In the genomic region with DNA sequence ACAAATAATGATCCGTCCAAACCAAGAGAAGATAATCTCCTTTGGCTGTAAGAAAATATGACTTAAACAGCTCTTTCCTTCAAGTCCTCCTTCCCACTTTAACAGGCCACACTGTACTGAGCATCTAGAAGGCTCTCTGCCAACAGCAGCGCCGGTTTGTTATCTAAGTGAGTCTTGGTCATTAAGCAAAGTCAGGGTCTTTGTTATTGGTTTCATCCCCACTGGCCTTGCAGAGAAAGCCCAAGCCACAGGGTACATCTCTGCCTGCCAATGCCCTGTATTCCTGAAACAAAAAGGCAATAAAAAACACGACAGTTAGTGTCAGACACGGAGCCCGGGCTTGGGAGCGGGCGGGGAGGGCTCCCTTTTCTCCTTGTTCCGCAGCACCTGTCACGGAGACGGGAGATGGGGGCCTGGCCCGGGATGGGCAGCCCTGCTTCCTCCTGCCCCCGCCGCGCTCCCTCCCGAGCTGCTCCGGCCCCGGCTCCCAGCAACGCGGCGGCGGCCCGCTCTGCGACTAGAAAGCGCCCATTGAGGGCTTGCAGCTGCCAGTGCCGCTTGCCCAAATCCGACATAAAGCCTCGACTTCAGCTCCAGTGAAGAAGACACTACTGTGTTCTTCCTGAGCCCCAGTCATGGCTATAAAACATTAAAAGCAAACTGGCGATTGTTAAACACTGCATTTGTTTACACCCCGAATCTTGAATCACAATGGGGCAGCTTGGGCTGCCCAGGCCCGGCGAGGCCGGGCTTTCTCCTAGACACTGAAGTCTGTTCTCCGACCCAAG, we compare ENCODE assay signal across 13 cellular contexts. TPM values are rescaled to one million over a fixed set of nuclear protein-coding genes. Genes with fewer than 3 reads are reported as not detected.
A peak's percentile ranks its signal among the peaks of the same experiment; 100 is the strongest.
DNase-seq lines count a peak whose midpoint lies in the region; ATAC-seq, FAIRE-seq and TF ChIP-seq lines count a peak whose summit lies in the region.
"Had no signal": no experiment of that assay in that cellular context is flagged by ENCODE, and none has a peak within 500 bp of the region (broad histone marks: within the 10 kb centered on the region; RNA-seq: fewer than 3 reads in every experiment).

No MANE protein-coding gene starts in this region.

- CTCF ChIA-PET in IMR-90 (lab: Yijun Ruan, JAX), result interaction anchor here (1.0 kb wide), 1 partner anchor 11 kb away, joined by 3 read pairs; no protein-coding TSS in a partner anchor
- CTCF ChIA-PET in OCI-LY7 (lab: Charles Lee; ENCODE audit: unreplicated experiment), result no interaction called here

- H3K27me3 Mint-ChIP-seq in immature natural killer cell (ENCODE audit: low read depth in 3 of 3), result peaks cover 0 to 2% (median 0%) of the 10 kb centered on the region in 3 donors
- H3K27me3 Mint-ChIP-seq: activated naive CD4-positive, alpha-beta T cell treated with anti-CD3 and anti-CD28 coated beads, Interleukin-2, amount 50 U/mL, for 24 hours; stimulated activated memory B cell treated with anti-CD40 and anti-IgM and Interleukin-4, amounts not matched to agents 10 μg/mL and 1 μg/mL and 100 μg/mL, for 72 hours had no signal

- H3K4me3 ChIP-seq in IMR-90 (ENCODE audit: insufficient read depth, low read depth, low read length) (peak overlapping the region; percentile 23), coronary artery (peak overlapping the region; percentile 54), kidney (ENCODE audit: low read length in 2 of 2) (peak overlapping the region in 1 of 2 donors; percentile 32), OCI-LY7 (ENCODE audit: low read depth, low read length, poor library complexity, severe bottlenecking) (no peak overlapping the region)
- H3K4me3 ChIP-seq: SJSA1 had no signal

- WGBS in IMR-90 (ENCODE audit: extremely low coverage in 2 of 2, insufficient read length in 1 of 2), 2 experiments, result 26% methylated on average over 11 of the region's 34 CpGs; no CpG with 5 or more reads in 1 of the 2 experiments

- intact Hi-C loops in IMR-90 (cut with micrococcal nuclease) (no loop called here), kidney (cut with DNase I) (no loop called here), sciatic nerve (cut with DNase I) (no loop called here), OCI-LY7 (cut with micrococcal nuclease; ENCODE audit: unreplicated experiment) (no loop called here)

- H3K9me3 ChIP-seq in IMR-90 (ENCODE audit: control insufficient read depth, insufficient read depth, low read length), result no peaks in the 10 kb centered on the region
- no peaks in the 10 kb centered on the region for H3K9me3 ChIP-seq in kidney (ENCODE audit: control insufficient read depth in 1 of 2, low read length in 2 of 2)
- H3K9me3 ChIP-seq in OCI-LY7 (ENCODE audit: low read length), result no peaks in the 10 kb centered on the region
- H3K9me3 ChIP-seq: SJSA1 had no signal

- no peak overlapping the region for H4K8ac ChIP-seq in IMR-90 (ENCODE audit: low read depth in 2 of 2, low read length in 2 of 2)

- no peak overlapping the region for H3K4ac ChIP-seq in IMR-90 (ENCODE audit: low read depth, low read length)

- no peaks in the 10 kb centered on the region for H3K79me2 ChIP-seq in OCI-LY7 (ENCODE audit: insufficient read depth, low read depth, low read length)

- no peak overlapping the region for H3K14ac ChIP-seq in IMR-90 (replicated peaks; ENCODE audit: low read depth, low read length)

- H4K20me1 ChIP-seq in IMR-90 (ENCODE audit: insufficient read depth, low read length) (no peaks in the 10 kb centered on the region), OCI-LY7 (ENCODE audit: insufficient read depth, low read length) (no peaks in the 10 kb centered on the region)

- H2BK15ac ChIP-seq in IMR-90 (ENCODE audit: low read depth, low read length), result no peak overlapping the region

- H3K79me1 ChIP-seq in IMR-90 (ENCODE audit: low read depth in 1 of 2, low read length in 2 of 2), result no peaks in the 10 kb centered on the region

- H2BK5ac ChIP-seq in IMR-90 (ENCODE audit: low read depth, low read length, poor library complexity, severe bottlenecking), result no peak overlapping the region

- H2AK9ac ChIP-seq in IMR-90 (replicated peaks; ENCODE audit: low read depth, low read length, poor library complexity), result peak overlapping the region; percentile 73

- H3K4me1 ChIP-seq in IMR-90 (ENCODE audit: control insufficient read depth, insufficient read depth, low read length), result 0 out of 2 replicates have a peak, but pooled peaks cover 2% of the 10 kb centered on the region
- H3K4me1 ChIP-seq in kidney (ENCODE audit: control insufficient read depth in 1 of 2, insufficient read depth in 1 of 2, low read depth in 1 of 2, low read length in 2 of 2), result peaks cover 0 to 2% of the 10 kb centered on the region in 2 donors
- H3K4me1 ChIP-seq in OCI-LY7 (ENCODE audit: insufficient read depth, low read length, poor library complexity, severe bottlenecking), result peaks cover 17% of the 10 kb centered on the region

- H3K27me3 ChIP-seq in IMR-90 (ENCODE audit: control insufficient read depth, insufficient read depth, low read length), result no peaks in the 10 kb centered on the region
- H3K27me3 ChIP-seq: SJSA1 had no signal

- H3K9me2 ChIP-seq in OCI-LY7 (ENCODE audit: insufficient read depth, low read length), result no peaks in the 10 kb centered on the region

- no peak overlapping the region for H3K23ac ChIP-seq in IMR-90 (ENCODE audit: low read depth, low read length)

- no peaks in the 10 kb centered on the region for H3K9me3 Mint-ChIP-seq in immature natural killer cell
- H3K9me3 Mint-ChIP-seq: activated naive CD4-positive, alpha-beta T cell treated with anti-CD3 and anti-CD28 coated beads, Interleukin-2, amount 50 U/mL, for 24 hours; naive thymus-derived CD8-positive, alpha-beta T cell; stimulated activated memory B cell treated with anti-CD40 and anti-IgM and Interleukin-4, amounts not matched to agents 10 μg/mL and 1 μg/mL and 100 μg/mL, for 72 hours had no signal

- H3K36me3 ChIP-seq in IMR-90 (ENCODE audit: control insufficient read depth, insufficient read depth, low read length) (no peaks in the 10 kb centered on the region), kidney (ENCODE audit: control insufficient read depth in 1 of 2, insufficient read depth in 2 of 2, low read length in 2 of 2) (no peaks in the 10 kb centered on the region), OCI-LY7 (ENCODE audit: insufficient read depth, low read length) (no peaks in the 10 kb centered on the region)
- H3K36me3 ChIP-seq: SJSA1 had no signal

- peak; percentile 48 for ATAC-seq in IMR-90 (ENCODE audit: low read depth)
- peak; percentile 52 for ATAC-seq in sciatic nerve
- ATAC-seq: naive thymus-derived CD8-positive, alpha-beta T cell; stimulated activated memory B cell treated with anti-CD40 and anti-IgM and Interleukin-4, amounts not matched to agents 10 μg/mL and 1 μg/mL and 100 μg/mL, for 72 hours had no signal

- H3K9ac ChIP-seq in IMR-90 (ENCODE audit: low read depth, low read length) (no peak overlapping the region), kidney (ENCODE audit: low read length in 2 of 2) (no peak overlapping the region)

- no peak overlapping the region for H3K4me3 Mint-ChIP-seq in immature natural killer cell
- H3K4me3 Mint-ChIP-seq: activated naive CD4-positive, alpha-beta T cell treated with anti-CD3 and anti-CD28 coated beads, Interleukin-2, amount 50 U/mL, for 24 hours; IgD-negative memory B cell; naive thymus-derived CD8-positive, alpha-beta T cell; stimulated activated memory B cell treated with anti-CD40 and anti-IgM and Interleukin-4, amounts not matched to agents 10 μg/mL and 1 μg/mL and 100 μg/mL, for 72 hours had no signal

- no peak for FAIRE-seq in kidney (lab: Jason Lieb, UNC)

- no peak overlapping the region for H4K5ac ChIP-seq in IMR-90 (ENCODE audit: low read depth, low read length)

- H3K36me3 Mint-ChIP-seq in immature natural killer cell, result no peaks in the 10 kb centered on the region
- H3K36me3 Mint-ChIP-seq: activated naive CD4-positive, alpha-beta T cell treated with anti-CD3 and anti-CD28 coated beads, Interleukin-2, amount 50 U/mL, for 24 hours; naive thymus-derived CD8-positive, alpha-beta T cell; stimulated activated memory B cell treated with anti-CD40 and anti-IgM and Interleukin-4, amounts not matched to agents 10 μg/mL and 1 μg/mL and 100 μg/mL, for 72 hours had no signal

- TF ChIP-seq CTCF in IMR-90 (conservative IDR thresholded peaks at IDR 0.05; ENCODE audit: low read depth, low read length) (no peak), coronary artery (IDR thresholded peaks at IDR 0.05) (no peak), kidney (IDR thresholded peaks at IDR 0.05; ENCODE audit: borderline replicate concordance, extremely low read depth, insufficient read depth) (no peak), OCI-LY7 (conservative IDR thresholded peaks at IDR 0.05; ENCODE audit: low read length) (no peak)

- H3K27ac ChIP-seq in IMR-90 (ENCODE audit: insufficient read depth, low read length), result no peak overlapping the region
- H3K27ac ChIP-seq in coronary artery, result peak overlapping the region; percentile 42 to 43
- H3K27ac ChIP-seq in kidney (ENCODE audit: low read depth in 2 of 2, low read length in 2 of 2), result no peak overlapping the region
- H3K27ac ChIP-seq in OCI-LY7 (ENCODE audit: low read depth, low read length, poor library complexity, severe bottlenecking), result no peak overlapping the region
- H3K27ac ChIP-seq: SJSA1 had no signal

- H3K4me2 ChIP-seq in IMR-90 (ENCODE audit: low read depth, low read length) (peak overlapping the region; percentile 86), OCI-LY7 (ENCODE audit: low read length) (no peak overlapping the region)

- no peak overlapping the region; the same call in 1 of the 2 replicates for H3K18ac ChIP-seq in IMR-90 (ENCODE audit: low read depth, low read length)

- no peaks in the 10 kb centered on the region; the same call in 1 of the 2 replicates for H3K9me1 ChIP-seq in IMR-90 (ENCODE audit: insufficient read depth, low read length)

- in situ Hi-C loops in IMR-90 (cut with MboI; ENCODE audit: low sequenced_read_pairs), result no loop called here

- no peak for TF ChIP-seq RAD21 in IMR-90 (IDR thresholded peaks at IDR 0.05; ENCODE audit: low read length)

- no TSS peak for BruUV-seq in IMR-90 (replicated peaks; lab: Mats Ljungman, UMichigan)
- no TSS peak for BruUV-seq in OCI-LY7 (replicated peaks; lab: Mats Ljungman, UMichigan)

- H3K56ac ChIP-seq in IMR-90 (ENCODE audit: extremely low read depth, insufficient read depth, low read length), result no peak overlapping the region

- POLR2A ChIA-PET in IMR-90 (lab: Charles Lee; ENCODE audit: unreplicated experiment) (no interaction called here), OCI-LY7 (lab: Charles Lee) (no interaction called here)

- H2BK120ac ChIP-seq in IMR-90 (ENCODE audit: low read depth, low read length), result no peak overlapping the region

- H2AK5ac ChIP-seq in IMR-90 (ENCODE audit: low read depth, low read length), result no peak overlapping the region

- peak overlapping the region; percentile 90 for H2AFZ ChIP-seq in IMR-90 (replicated peaks; ENCODE audit: low read length, poor library complexity)
- H2AFZ ChIP-seq in OCI-LY7 (ENCODE audit: low read length), result no peak overlapping the region

- dilution Hi-C loops in IMR-90 (cut with HindIII; ENCODE audit: low sequenced_read_pairs, unreplicated experiment), result no loop called here

- H2BK20ac ChIP-seq in IMR-90 (ENCODE audit: low read depth, low read length), result no peak overlapping the region

- no peaks in the 10 kb centered on the region for H3K4me1 Mint-ChIP-seq in immature natural killer cell
- H3K4me1 Mint-ChIP-seq: activated naive CD4-positive, alpha-beta T cell treated with anti-CD3 and anti-CD28 coated beads, Interleukin-2, amount 50 U/mL, for 24 hours had no signal

- H3K27ac Mint-ChIP-seq in immature natural killer cell, result no peak overlapping the region
- H3K27ac Mint-ChIP-seq: activated naive CD4-positive, alpha-beta T cell treated with anti-CD3 and anti-CD28 coated beads, Interleukin-2, amount 50 U/mL, for 24 hours; IgD-negative memory B cell; stimulated activated memory B cell treated with anti-CD40 and anti-IgM and Interleukin-4, amounts not matched to agents 10 μg/mL and 1 μg/mL and 100 μg/mL, for 72 hours had no signal

- DNase-seq in IMR-90 (peak; percentile 22), coronary artery (ENCODE audit: low spot score) (no peak), kidney (peak; percentile 74), sciatic nerve (ENCODE audit: low spot score) (no peak), NCI-H2081 (lab: John Stamatoyannopoulos, UW) (no peak), OCI-LY7 (ENCODE audit: low spot score) (no peak), immature natural killer cell (no peak), GM03348 (ENCODE audit: low spot score) (no peak)
- DNase-seq: naive thymus-derived CD8-positive, alpha-beta T cell had no signal

- H4K91ac ChIP-seq in IMR-90 (ENCODE audit: insufficient read depth, low read depth, low read length), result no peak overlapping the region

- no peak for TF ChIP-seq POLR2A in IMR-90 (IDR thresholded peaks at IDR 0.05; ENCODE audit: low read depth, low read length)

RNA-seq across cellular contexts. Expression of a gene that starts 28.1 kb away (rescaled TPM):
- 9.3 and 13.6 TPM in 2 replicates for total RNA-seq in IMR-90 (2012; rRNA removed)
- 2.4 and 2.6 TPM in 2 replicates for polyA plus RNA-seq in IMR-90 (2012; rRNA removed)
- polyA plus RNA-seq in IMR-90 (2012; cell fraction: cytosol; rRNA removed), result 0.45 and 0.77 TPM in 2 replicates
- polyA plus RNA-seq in IMR-90 (2012; cell fraction: nucleus; rRNA removed; ENCODE audit: low replicate concordance), result 0.92 and 4.4 TPM in 2 replicates
- total RNA-seq in kidney, result 138 TPM
- polyA plus RNA-seq in kidney (ENCODE audit: insufficient read depth, low read depth, low replicate concordance), result 26.6 TPM
- total RNA-seq in sciatic nerve, result 288 TPM
- total RNA-seq in OCI-LY7 (2014; rRNA removed; shearing (Covaris generic)), result 14.9 and 15.8 TPM in 2 replicates
- 43.4 and 45.6 TPM in 2 replicates for total RNA-seq in OCI-LY7 (2022)
- polyA plus RNA-seq in immature natural killer cell, result 10 to 100 TPM; 62.7 to 80.0 (median 66.8) TPM

Comparison
In these comparisons a context has a peak if more than half of its experiments do, and no peak if none do; other contexts are left out.
1. DNase-seq: peak in IMR-90 (single experiment) and kidney (single experiment); none in coronary artery (single experiment), sciatic nerve (single experiment), NCI-H2081 (0 of 2), OCI-LY7 (single experiment), immature natural killer cell (0 of 3) and GM03348 (single experiment).
2. H3K27ac ChIP-seq: peak in coronary artery (2 of 2); none in IMR-90 (single experiment), kidney (0 of 2) and OCI-LY7 (single experiment).